In the genomic region with DNA sequence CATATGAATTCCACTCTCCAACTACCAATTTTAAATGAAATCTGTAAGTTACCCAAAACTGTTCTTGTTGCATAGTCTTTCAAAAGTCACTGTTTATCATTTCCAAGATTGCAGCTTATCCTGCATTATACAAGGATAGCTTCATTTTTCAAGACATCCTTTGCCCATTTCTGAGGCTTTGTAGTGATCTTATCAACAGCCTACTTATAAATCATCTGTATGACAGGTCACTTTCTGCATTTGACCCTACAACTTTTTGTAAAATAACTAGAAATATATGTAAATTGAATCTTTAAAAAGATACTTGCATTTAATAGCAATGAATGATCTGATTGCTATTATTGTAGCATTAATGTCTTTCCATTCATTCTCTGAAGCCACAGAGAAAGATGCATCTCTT, we compare ENCODE assay signal across 31 cellular contexts.
"Had no signal": no experiment of that assay in that cellular context is flagged by ENCODE, and none has a peak within 500 bp of the region (broad histone marks: within the 10 kb centered on the region; RNA-seq: fewer than 3 reads in every experiment).

No MANE protein-coding gene starts in this region.

- H3K4me1 ChIP-seq: colonic mucosa, esophagus muscularis mucosa, foreskin keratinocyte, left lung, psoas muscle, sigmoid colon, tibial nerve, uterus had no signal

- H3K4me3 Mint-ChIP-seq: dendritic cell treated with granulocyte-macrophage colony-stimulating factor and Interleukin-4, amounts not matched to agents 40 ng/mL and 50 ng/mL, for 4 days; endodermal cell; mesothelial cell of epicardium; naive B cell; natural killer cell treated with Interleukin-12 subunit alpha and Interleukin-12 subunit beta and Interleukin-15 and Interleukin-18, amount 100 ng/mL, for 72 hours; neural crest cell; stimulated activated naive B cell treated with anti-CD40 and anti-IgM and Interleukin-4, amounts not matched to agents 10 μg/mL and 1 μg/mL and 100 μg/mL, for 72 hours; stimulated activated naive CD8-positive, alpha-beta T cell treated with anti-CD3 and anti-CD28 coated beads, Interleukin-15, Interleukin-2, amounts not matched to agents 100 ng/mL and 50 ng/mL, for 24 hours had no signal

- H3K4me3 ChIP-seq: colonic mucosa, esophagus muscularis mucosa, heart right ventricle, left lung, mucosa of descending colon, psoas muscle, sigmoid colon, thoracic aorta, tibial nerve, upper lobe of left lung, uterus had no signal

- FAIRE-seq: endothelial cell of umbilical vein had no signal

- H3K27me3 Mint-ChIP-seq: dendritic cell treated with granulocyte-macrophage colony-stimulating factor and Interleukin-4, amounts not matched to agents 40 ng/mL and 50 ng/mL, for 4 days; naive B cell; natural killer cell treated with Interleukin-12 subunit alpha and Interleukin-12 subunit beta and Interleukin-15 and Interleukin-18, amount 100 ng/mL, for 72 hours; stimulated activated naive B cell treated with anti-CD40 and anti-IgM and Interleukin-4, amounts not matched to agents 10 μg/mL and 1 μg/mL and 100 μg/mL, for 72 hours; stimulated activated naive CD8-positive, alpha-beta T cell treated with anti-CD3 and anti-CD28 coated beads, Interleukin-15, Interleukin-2, amounts not matched to agents 100 ng/mL and 50 ng/mL, for 24 hours had no signal

- H3K27ac Mint-ChIP-seq: dendritic cell treated with granulocyte-macrophage colony-stimulating factor and Interleukin-4, amounts not matched to agents 40 ng/mL and 50 ng/mL, for 4 days; mesothelial cell of epicardium; naive B cell; natural killer cell treated with Interleukin-12 subunit alpha and Interleukin-12 subunit beta and Interleukin-15 and Interleukin-18, amount 100 ng/mL, for 72 hours; stimulated activated naive B cell treated with anti-CD40 and anti-IgM and Interleukin-4, amounts not matched to agents 10 μg/mL and 1 μg/mL and 100 μg/mL, for 72 hours; stimulated activated naive CD8-positive, alpha-beta T cell treated with anti-CD3 and anti-CD28 coated beads, Interleukin-15, Interleukin-2, amounts not matched to agents 100 ng/mL and 50 ng/mL, for 24 hours had no signal

- ATAC-seq: foreskin keratinocyte; heart right ventricle; left cardiac atrium; mucosa of descending colon; natural killer cell treated with Interleukin-12 subunit alpha and Interleukin-12 subunit beta and Interleukin-15 and Interleukin-18, amount 100 ng/mL, for 72 hours; psoas muscle; right cardiac atrium; stimulated activated naive B cell treated with anti-CD40 and anti-IgM and Interleukin-4, amounts not matched to agents 10 μg/mL and 1 μg/mL and 100 μg/mL, for 72 hours had no signal

- H3K9me3 ChIP-seq: colonic mucosa, esophagus muscularis mucosa, heart right ventricle, left lung, mucosa of descending colon, neutrophil, psoas muscle, sigmoid colon, thoracic aorta, tibial nerve, upper lobe of left lung, uterus had no signal

- H3K9me3 Mint-ChIP-seq: dendritic cell treated with granulocyte-macrophage colony-stimulating factor and Interleukin-4, amounts not matched to agents 40 ng/mL and 50 ng/mL, for 4 days; endodermal cell; naive B cell; natural killer cell treated with Interleukin-12 subunit alpha and Interleukin-12 subunit beta and Interleukin-15 and Interleukin-18, amount 100 ng/mL, for 72 hours; neural crest cell; stimulated activated naive B cell treated with anti-CD40 and anti-IgM and Interleukin-4, amounts not matched to agents 10 μg/mL and 1 μg/mL and 100 μg/mL, for 72 hours; stimulated activated naive CD8-positive, alpha-beta T cell treated with anti-CD3 and anti-CD28 coated beads, Interleukin-15, Interleukin-2, amounts not matched to agents 100 ng/mL and 50 ng/mL, for 24 hours had no signal

- DNase-seq: colonic mucosa; effector CD8-positive, alpha-beta T cell; endodermal cell; foreskin keratinocyte; glutamatergic neuron; heart right ventricle; hippocampal formation; left cardiac atrium; left lung; mesenchymal stem cell; mucosa of descending colon; naive B cell; posterior cingulate gyrus; psoas muscle; right cardiac atrium; sigmoid colon; stimulated activated CD4-positive, alpha-beta T cell treated with anti-CD3 and anti-CD28 coated beads, Interleukin-15, amount 100 ng/mL, for 24 hours; stimulated activated CD4-positive, alpha-beta T cell treated with anti-CD3 and anti-CD28 coated beads, Interleukin-2, amount 100 ng/mL, for 48 hours; stimulated activated naive B cell treated with anti-CD40 and anti-IgM and Interleukin-4, amounts not matched to agents 10 μg/mL and 1 μg/mL and 100 μg/mL, for 72 hours; upper lobe of left lung; uterus had no signal

- H3K27me3 ChIP-seq: colonic mucosa, esophagus muscularis mucosa, foreskin keratinocyte, heart right ventricle, left lung, neutrophil, sigmoid colon, tibial nerve, upper lobe of left lung, uterus had no signal

- H3K36me3 ChIP-seq: colonic mucosa, sigmoid colon, uterus had no signal

- H3K27ac ChIP-seq: colonic mucosa, esophagus muscularis mucosa, foreskin keratinocyte, heart right ventricle, left lung, neutrophil, psoas muscle, sigmoid colon, thoracic aorta, tibial nerve, upper lobe of left lung, uterus had no signal
